In the genomic region with DNA sequence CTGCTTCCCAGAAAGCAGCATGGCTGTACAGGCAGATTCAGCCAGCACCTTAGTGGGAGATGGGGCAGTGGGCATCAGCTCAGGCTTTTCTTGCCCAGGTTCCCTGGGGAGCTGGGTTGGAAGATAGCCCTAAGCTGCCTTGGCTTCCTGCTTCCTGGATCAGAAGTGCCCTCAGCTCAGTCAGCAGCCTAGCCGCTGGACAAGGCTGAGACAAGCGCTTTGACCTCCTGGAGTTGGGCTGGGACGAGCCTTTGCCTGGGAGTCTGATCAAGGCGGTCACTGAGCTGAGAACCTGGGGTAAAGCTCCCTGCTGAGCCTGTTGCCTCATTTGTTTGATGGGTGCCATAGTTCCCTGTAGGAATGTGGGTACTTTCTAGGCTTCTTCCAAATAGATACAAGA, we compare ENCODE assay signal across 11 cellular contexts.
DNase-seq lines count a peak whose midpoint lies in the region; ATAC-seq, FAIRE-seq and TF ChIP-seq lines count a peak whose summit lies in the region.
"Had no signal": no experiment of that assay in that cellular context is flagged by ENCODE, and none has a peak within 500 bp of the region (broad histone marks: within the 10 kb centered on the region; RNA-seq: fewer than 3 reads in every experiment).

No MANE protein-coding gene starts in this region.

- no peaks in the 10 kb centered on the region for H3K36me3 Mint-ChIP-seq in nephron (ENCODE audit: low read depth)

- peak overlapping the region; percentile 50 to 79 for H3K27ac ChIP-seq in aorta (ENCODE audit: low read depth in 1 of 2, low read length in 2 of 2)

- H3K4me3 Mint-ChIP-seq in nephron: no peak overlapping the region
- H3K4me3 Mint-ChIP-seq: activated naive CD8-positive, alpha-beta T cell had no signal

- peaks cover 3% of the 10 kb centered on the region for H3K27me3 Mint-ChIP-seq in nephron (ENCODE audit: low read depth)
- H3K27me3 Mint-ChIP-seq: activated naive CD8-positive, alpha-beta T cell had no signal

- peaks cover 0 to 4% of the 10 kb centered on the region in 2 donors for H3K4me1 ChIP-seq in aorta (ENCODE audit: control insufficient read depth in 1 of 2, insufficient read depth in 2 of 2, low read length in 2 of 2)

- H3K4me1 Mint-ChIP-seq in nephron: peaks cover 28% of the 10 kb centered on the region

- WGBS in aorta, 2 donors: 3 to 7% methylated on average over 4 of the region's 4 CpGs

- no peak for TF ChIP-seq POLR2A in GM12891 (IDR thresholded peaks at IDR 0.05; ENCODE audit: low read depth, low read length)

- no peak for FAIRE-seq in GM12891 (lab: Jason Lieb, UNC)
- FAIRE-seq: A204.1 had no signal

- DNase-seq in NCI-H2196 (lab: John Stamatoyannopoulos, UW; ENCODE audit: unreplicated experiment) (peak; percentile 22), NCI-H2196 treated with DMSO at 0.1 percent for 48 hours (lab: John Stamatoyannopoulos, UW; ENCODE audit: unreplicated experiment) (no peak), aorta (peak; percentile 87 to 88), OCI-M1 (lab: John Stamatoyannopoulos, UW) (no peak), GM12891 (ENCODE audit: insufficient read length, low spot score) (no peak)
- DNase-seq: T-helper 1 cell had no signal

- TF ChIP-seq CTCF in nephron (IDR thresholded peaks at IDR 0.05; ENCODE audit: unreplicated experiment in 3 of 3): no peak

- no peaks in the 10 kb centered on the region for H3K27me3 ChIP-seq in aorta (ENCODE audit: control insufficient read depth in 1 of 2, insufficient read depth in 2 of 2, low read length in 1 of 2)

- H3K4me3 ChIP-seq in aorta (ENCODE audit: low read length in 2 of 2): no peak overlapping the region

- no peaks in the 10 kb centered on the region for H3K9me3 Mint-ChIP-seq in nephron

- no peaks in the 10 kb centered on the region for H3K9me3 ChIP-seq in aorta (ENCODE audit: control insufficient read depth, low read length)

- intact Hi-C loops in aorta (cut with DNase I): loop anchor here in 1 of 2 donors (1.0 to 5.0 kb wide), 2 partner anchors 15 to 116 kb away; no protein-coding TSS in a partner anchor

- peaks cover 0 to 2% of the 10 kb centered on the region in 2 donors for H3K36me3 ChIP-seq in aorta (ENCODE audit: control insufficient read depth in 1 of 2, insufficient read depth in 2 of 2, low read length in 1 of 2)

- peak overlapping the region in 2 of 3 experiments; percentile 30 to 54 for H3K27ac Mint-ChIP-seq in nephron
- H3K27ac Mint-ChIP-seq: activated naive CD8-positive, alpha-beta T cell had no signal

- ATAC-seq in esophagus mucosa (peak; percentile 21), aorta (ENCODE audit: low FRiP score) (peak; percentile 83), GM21737 (IDR thresholded peaks at IDR 0.05; ENCODE audit: unreplicated experiment) (no peak)

TF ChIP-seq in GM12891, 5 proteins besides CTCF, POLR2A, EP300 and RAD21:
- TF ChIP-seq SPI1 (IDR thresholded peaks at IDR 0.05; ENCODE audit: low read depth, low read length): no peak
- no peak for TF ChIP-seq POLR2AphosphoS5 (IDR thresholded peaks at IDR 0.05; ENCODE audit: low read depth, low read length)
- no peak for TF ChIP-seq POU2F2 (IDR thresholded peaks at IDR 0.05; ENCODE audit: low read depth, low read length)
- no peak for TF ChIP-seq TAF1 (IDR thresholded peaks at IDR 0.05; ENCODE audit: low read depth, low read length)
- TF ChIP-seq PAX5 (IDR thresholded peaks at IDR 0.05; ENCODE audit: insufficient read depth, low read length, severe bottlenecking): no peak

Comparison
In these comparisons a context has a peak if more than half of its experiments do, and no peak if none do; other contexts are left out.
1. DNase-seq: peak in NCI-H2196 (single experiment) and aorta (2 of 2); none in NCI-H2196 treated with DMSO at 0.1 percent for 48 hours (single experiment), OCI-M1 (single experiment) and GM12891 (single experiment).